13 cellular contexts compared by ENCODE assay signal in genomic region chr2:108139521-108139920, GRCh38.
A peak's percentile ranks its signal among the peaks of the same experiment; 100 is the strongest.
DNase-seq lines count a peak whose midpoint lies in the region; ATAC-seq and TF ChIP-seq lines count a peak whose summit lies in the region.
"Had no signal": no experiment of that assay in that cellular context is flagged by ENCODE, and none has a peak within 500 bp of the region (broad histone marks: within the 10 kb centered on the region; RNA-seq: fewer than 3 reads in every experiment).

No MANE protein-coding gene starts in this region.

- H3K79me1 ChIP-seq in mesenchymal stem cell (replicated peaks; ENCODE audit: low read length, poor library complexity, severe bottlenecking) = no peaks in the 10 kb centered on the region

- H3K79me2 ChIP-seq in GM23248 (ENCODE audit: insufficient read depth) = no peaks in the 10 kb centered on the region

- no peaks in the 10 kb centered on the region for H3K9me3 ChIP-seq in GM23248 (ENCODE audit: low read depth)
- no peaks in the 10 kb centered on the region for H3K9me3 ChIP-seq in mesenchymal stem cell (ENCODE audit: control insufficient read depth, low read length)
- H3K9me3 ChIP-seq in transverse colon = no peaks in the 10 kb centered on the region

- H4K91ac ChIP-seq in mesenchymal stem cell (ENCODE audit: low read length) = no peak overlapping the region

- H3K9ac ChIP-seq in GM23248 (no peak overlapping the region), mesenchymal stem cell (ENCODE audit: low read length) (no peak overlapping the region)

- intact Hi-C loops in transverse colon (cut with DNase I; ENCODE audit: low total_unique reads) = no loop called here

- no peak overlapping the region for H2BK120ac ChIP-seq in mesenchymal stem cell (ENCODE audit: low read depth, low read length)

- H2BK5ac ChIP-seq in mesenchymal stem cell (ENCODE audit: low read depth, low read length, poor library complexity, severe bottlenecking) = no peak overlapping the region

- no peak for TF ChIP-seq EP300 in transverse colon (IDR thresholded peaks at IDR 0.05; ENCODE audit: low read depth)

- no peak overlapping the region for H3K18ac ChIP-seq in mesenchymal stem cell (ENCODE audit: low read depth in 1 of 2, low read length in 2 of 2)

- H3K27me3 ChIP-seq in GM23248 (replicated peaks; ENCODE audit: insufficient read depth) (no peaks in the 10 kb centered on the region), mesenchymal stem cell (ENCODE audit: control insufficient read depth in 1 of 2, insufficient read depth in 1 of 2, low read length in 2 of 2) (no peaks in the 10 kb centered on the region), transverse colon (no peaks in the 10 kb centered on the region)

- no peaks in the 10 kb centered on the region for H3K9me2 ChIP-seq in GM23248 (ENCODE audit: insufficient read depth)

- H3K4me3 ChIP-seq in GM23248 = no peak overlapping the region
- no peak overlapping the region for H3K4me3 ChIP-seq in mesenchymal stem cell (ENCODE audit: insufficient read depth in 1 of 2, low read depth in 1 of 2, low read length in 2 of 2)
- H3K4me3 ChIP-seq in transverse colon = no peak overlapping the region

- DNase-seq in GM23248 (peak; percentile 45), NAMALWA (ENCODE audit: low spot score) (peak; percentile 9), T47D (ENCODE audit: low read depth in 1 of 2, low spot score in 1 of 2) (peak; percentile 2 to 67), mesenchymal stem cell (peak; percentile 23), transverse colon (no peak), SKM-1 (lab: John Stamatoyannopoulos, UW; ENCODE audit: unreplicated experiment) (no peak)
- no peak for DNase-seq in activated naive CD4-positive, alpha-beta T cell (lab: John Stamatoyannopoulos, UW)
- DNase-seq: effector CD8-positive, alpha-beta T cell; hippocampal formation; midbrain; NCI-H1105 treated with DMSO at 0.1 percent for 48 hours; stimulated activated naive CD8-positive, alpha-beta T cell treated with anti-CD3 and anti-CD28 coated beads, Interleukin-15, amount 100 ng/mL, for 72 hours had no signal

- H2AFZ ChIP-seq in GM23248 = no peak overlapping the region
- H2AFZ ChIP-seq in mesenchymal stem cell (ENCODE audit: low read depth, low read length) = no peak overlapping the region

- H4K8ac ChIP-seq in mesenchymal stem cell (ENCODE audit: low read length) = no peak overlapping the region

- no peak overlapping the region for H3K4ac ChIP-seq in mesenchymal stem cell (ENCODE audit: low read depth in 1 of 2, low read length in 2 of 2)

- H2BK12ac ChIP-seq in mesenchymal stem cell (ENCODE audit: low read length in 2 of 2) = no peak overlapping the region

- in situ Hi-C loops in GM23248 (cut with MboI) (no loop called here), T47D (cut with HindIII; ENCODE audit: low pct_unique_long_range_greater_than_20kb, low sequenced_read_pairs) (no loop called here), transverse colon (cut with MboI; ENCODE audit: low pct_ligation_motif_present in 1 of 4, low pct_unique_long_range_greater_than_20kb in 1 of 4, low sequenced_read_pairs in 3 of 4) (no loop called here)

- H3K4me1 ChIP-seq in GM23248 (ENCODE audit: insufficient read depth) = no peaks in the 10 kb centered on the region
- H3K4me1 ChIP-seq in mesenchymal stem cell (ENCODE audit: control insufficient read depth, insufficient read depth, low read depth, low read length) = no peaks in the 10 kb centered on the region
- no peaks in the 10 kb centered on the region for H3K4me1 ChIP-seq in transverse colon

- no peak for TF ChIP-seq POLR2A in transverse colon (IDR thresholded peaks at IDR 0.05)

- WGBS in GM23248 (ENCODE audit: low coverage in 1 of 2, low lambda C conversion rate in 2 of 2, missing lambda C conversion rate in 2 of 2), 2 experiments = 2 to 6% methylated on average over 2 of the region's 2 CpGs
- WGBS in mesenchymal stem cell = 50% methylated on average over 1 of the region's 2 CpGs
- WGBS in transverse colon (ENCODE audit: low coverage in 1 of 2), 2 donors = 37 to 42% methylated on average over 2 of the region's 2 CpGs

- no peaks in the 10 kb centered on the region for H4K20me1 ChIP-seq in GM23248 (ENCODE audit: insufficient read depth)

- H2AK5ac ChIP-seq in mesenchymal stem cell (ENCODE audit: low read length, severe bottlenecking) = no peak overlapping the region

- H3K14ac ChIP-seq in mesenchymal stem cell (ENCODE audit: low read length in 2 of 2) = no peak overlapping the region

- H3K36me3 ChIP-seq in GM23248 (ENCODE audit: low read depth) = no peaks in the 10 kb centered on the region
- H3K36me3 ChIP-seq in mesenchymal stem cell (ENCODE audit: control insufficient read depth in 1 of 2, insufficient read depth in 2 of 2, low read depth in 1 of 2, low read length in 2 of 2) = no peaks in the 10 kb centered on the region
- no peaks in the 10 kb centered on the region for H3K36me3 ChIP-seq in transverse colon

- no peak for TF ChIP-seq CTCF in transverse colon (IDR thresholded peaks at IDR 0.05)

- H3K27ac ChIP-seq in GM23248 = no peak overlapping the region
- no peak overlapping the region for H3K27ac ChIP-seq in mesenchymal stem cell (ENCODE audit: low read length, poor library complexity, severe bottlenecking)
- H3K27ac ChIP-seq in transverse colon = no peak overlapping the region

- H3K4me2 ChIP-seq in GM23248 (ENCODE audit: unreplicated experiment) = no peak overlapping the region
- H3K4me2 ChIP-seq in mesenchymal stem cell (ENCODE audit: low read length, poor library complexity, severe bottlenecking) = no peak overlapping the region

- H3F3A ChIP-seq in GM23248 (ENCODE audit: insufficient read depth) = no peaks in the 10 kb centered on the region

- no peak for ATAC-seq in GM19324 (IDR thresholded peaks at IDR 0.05; ENCODE audit: low FRiP score, unreplicated experiment)
- ATAC-seq: stimulated activated naive CD8-positive, alpha-beta T cell treated with anti-CD3 and anti-CD28 coated beads, Interleukin-15, amount 100 ng/mL, for 72 hours had no signal

- no peak overlapping the region for H2BK15ac ChIP-seq in mesenchymal stem cell (ENCODE audit: low read depth, poor library complexity, severe bottlenecking)

- no peak overlapping the region for H3K23ac ChIP-seq in mesenchymal stem cell (ENCODE audit: low read length in 2 of 2)

Comparison
In these comparisons a context has a peak if more than half of its experiments do, and no peak if none do; other contexts are left out.
1. DNase-seq: peak in GM23248 (single experiment), NAMALWA (single experiment), T47D (2 of 2) and mesenchymal stem cell (single experiment); none in activated naive CD4-positive, alpha-beta T cell (0 of 4), transverse colon (single experiment) and SKM-1 (single experiment).